34 cellular contexts compared by ENCODE assay signal in genomic region chr4:122249357-122249756, GRCh38.
A peak's percentile ranks its signal among the peaks of the same experiment; 100 is the strongest.
DNase-seq lines count a peak whose midpoint lies in the region; ATAC-seq, FAIRE-seq and TF ChIP-seq lines count a peak whose summit lies in the region.
"Had no signal": no experiment of that assay in that cellular context is flagged by ENCODE, and none has a peak within 500 bp of the region (broad histone marks: within the 10 kb centered on the region; RNA-seq: fewer than 3 reads in every experiment).

No MANE protein-coding gene starts in this region.

- FAIRE-seq in HepG2 (lab: Jason Lieb, UNC) = no peak
- FAIRE-seq: A549, D721Med had no signal

- 47% methylated on average over 1 of the region's 1 CpG for WGBS in HepG2 (ENCODE audit: low lambda C conversion rate)
- WGBS in liver = 34% methylated on average over 1 of the region's 1 CpG
- 33% methylated on average over 1 of the region's 1 CpG for WGBS in right lobe of liver (ENCODE audit: insufficient coverage, low coverage, low lambda C conversion rate, missing lambda C conversion rate)
- 81 to 85% methylated on average over 1 of the region's 1 CpG for WGBS in thyroid gland, 2 donors

- no TSS peak for BruUV-seq in HepG2 (replicated peaks; lab: Mats Ljungman, UMichigan)

- H4K20me1 ChIP-seq in HepG2 (ENCODE audit: insufficient read depth, low read length) = no peaks in the 10 kb centered on the region
- H4K20me1 ChIP-seq: BLaER1 had no signal

- H3K79me2 ChIP-seq in HepG2 (ENCODE audit: insufficient read depth, low read length) = no peaks in the 10 kb centered on the region

- H3K4me3 ChIP-seq in HepG2 (replicated peaks in 1 of 3; ENCODE audit: insufficient read depth in 1 of 3, low read depth in 2 of 3, low read length in 3 of 3) (no peak overlapping the region), liver (ENCODE audit: low read depth in 1 of 3, low read length in 3 of 3) (no peak overlapping the region), right lobe of liver (no peak overlapping the region), thyroid gland (replicated peaks in 1 of 3) (no peak overlapping the region)
- H3K4me3 ChIP-seq: A549; BLaER1; BLaER1 treated with 17β-estradiol and CSF1 and Interleukin-3, amounts not matched to agents 10 nM and 100 nM had no signal

- DNase-seq in left lobe of liver (ENCODE audit: low spot score) (no peak), HepG2 (ENCODE audit: low spot score) (peak; percentile 20), right lobe of liver (no peak), NCI-H128 (lab: John Stamatoyannopoulos, UW; ENCODE audit: unreplicated experiment) (no peak), NCI-H2107 (lab: John Stamatoyannopoulos, UW) (no peak), thyroid gland (no peak)
- DNase-seq: 8988T; ACHN; AML-193; BE2C; C1 segment of cervical spinal cord; Caco-2; Calu3; CD4-positive, alpha-beta memory T cell; CD4-positive, alpha-beta T cell; CD4-positive, CD25-positive, alpha-beta regulatory T cell; CD8-positive, alpha-beta memory T cell; CD8-positive, alpha-beta T cell; COR-L47; DMS 273 treated with DMSO at 0.1 percent for 48 hours; DMS153; DMS53; DMS79; DMS79 treated with DMSO at 0.1 percent for 48 hours; DND-41; EL had no signal

- H3K9ac ChIP-seq in HepG2 (ENCODE audit: insufficient read depth, low read depth, low read length) = no peak overlapping the region
- H3K9ac ChIP-seq in liver (ENCODE audit: low read depth in 1 of 2, low read length in 2 of 2) = no peak overlapping the region
- H3K9ac ChIP-seq: BLaER1; BLaER1 treated with 17β-estradiol and CSF1 and Interleukin-3, amounts not matched to agents 10 nM and 100 nM had no signal

- ATAC-seq in left lobe of liver (peak; percentile 96), HepG2 (no peak), right lobe of liver (peak; percentile 90 to 94 (median 92)), GM21423 (IDR thresholded peaks at IDR 0.05; ENCODE audit: unreplicated experiment) (no peak)
- ATAC-seq: A549; CD8-positive, alpha-beta T cell had no signal

- no peak for TF ChIP-seq RAD21 in HepG2 (CRISPR knock-in tag; IDR thresholded peaks at IDR 0.05)
- TF ChIP-seq RAD21 in liver (IDR thresholded peaks at IDR 0.05) = peak in 1 of 2 donors; percentile 10

- H3K9me3 ChIP-seq in HepG2 (ENCODE audit: low read length) (no peaks in the 10 kb centered on the region), liver (ENCODE audit: control insufficient read depth in 4 of 4, low read length in 3 of 4) (no peaks in the 10 kb centered on the region), right lobe of liver (no peaks in the 10 kb centered on the region), thyroid gland (no peaks in the 10 kb centered on the region)
- H3K9me3 ChIP-seq: A549; BE2C; BLaER1; BLaER1 treated with 17β-estradiol and CSF1 and Interleukin-3, amounts not matched to agents 10 nM and 100 nM; Caco-2 had no signal

- H3K4me1 ChIP-seq in HepG2 (ENCODE audit: insufficient read depth, low read length) (peaks cover 8% of the 10 kb centered on the region), liver (ENCODE audit: control insufficient read depth in 4 of 4, insufficient read depth in 4 of 4, low read length in 3 of 4) (peaks cover 0 to 10% (median 1%) of the 10 kb centered on the region in 4 donors), right lobe of liver (peaks cover 0 to 13% (median 0%) of the 10 kb centered on the region in 4 donors), thyroid gland (no peaks in the 10 kb centered on the region)
- H3K4me1 ChIP-seq: A549; BE2C; BLaER1; BLaER1 treated with 17β-estradiol and CSF1 and Interleukin-3, amounts not matched to agents 10 nM and 100 nM had no signal

- POLR2A ChIA-PET in HepG2 (lab: Yijun Ruan, JAX) = no interaction called here

- no peak overlapping the region for H2AFZ ChIP-seq in HepG2 (ENCODE audit: low read length)

- H3K27ac ChIP-seq in HepG2 (ENCODE audit: extremely low read length, insufficient read depth, low read length) = no peak overlapping the region
- H3K27ac ChIP-seq in liver (ENCODE audit: low read depth in 1 of 2, low read length in 2 of 2) = no peak overlapping the region
- peak overlapping the region in 2 of 3 donors; percentile 24 to 30 for H3K27ac ChIP-seq in right lobe of liver
- no peak overlapping the region for H3K27ac ChIP-seq in thyroid gland
- H3K27ac ChIP-seq: 22Rv1; A549; BLaER1; BLaER1 treated with 17β-estradiol and CSF1 and Interleukin-3, amounts not matched to agents 10 nM and 100 nM; C4-2B had no signal

- CTCF ChIA-PET in HepG2 (lab: Yijun Ruan, JAX; ENCODE audit: low intra/inter-chr PET ratio, low total read pairs) = no interaction called here

- TF ChIP-seq POLR2A in HepG2 (IDR thresholded peaks at IDR 0.05; ENCODE audit: insufficient read depth in 1 of 2, low read depth in 2 of 2, low read length in 2 of 2) (no peak), right lobe of liver (IDR thresholded peaks at IDR 0.05) (no peak), thyroid gland (IDR thresholded peaks at IDR 0.05) (no peak)

- in situ Hi-C loops in HepG2 (cut with HindIII; ENCODE audit: extremely low pct_ligation_motif_present, low pct_unique_long_range_greater_than_20kb) = no loop called here

- no peak for TF ChIP-seq CTCF in HepG2 (CRISPR knock-in tag; IDR thresholded peaks at IDR 0.05)
- no peak for TF ChIP-seq CTCF in liver (IDR thresholded peaks at IDR 0.05; ENCODE audit: low read depth, low read length, missing input control)
- TF ChIP-seq CTCF in right lobe of liver (IDR thresholded peaks at IDR 0.05) = no peak
- TF ChIP-seq CTCF in thyroid gland (IDR thresholded peaks at IDR 0.05) = no peak

- H3K36me3 ChIP-seq in HepG2 (replicated peaks in 1 of 2; ENCODE audit: control insufficient read depth in 1 of 2, insufficient read depth in 2 of 2, low read length in 2 of 2) (peaks cover 0 to 16% of the 10 kb centered on the region in 2 experiments; a peak in 3 of 5 replicates), liver (ENCODE audit: control insufficient read depth in 4 of 4, insufficient read depth in 3 of 4, low read depth in 1 of 4, low read length in 3 of 4) (peaks cover 5 to 40% (median 14%) of the 10 kb centered on the region in 4 donors), right lobe of liver (peaks cover 0 to 34% (median 2%) of the 10 kb centered on the region in 4 donors), thyroid gland (peaks cover 37 to 53% of the 10 kb centered on the region in 2 donors)

- H3K4me2 ChIP-seq in HepG2 (ENCODE audit: low read depth, low read length) = no peak overlapping the region
- H3K4me2 ChIP-seq: A549; BLaER1; BLaER1 treated with 17β-estradiol and CSF1 and Interleukin-3, amounts not matched to agents 10 nM and 100 nM had no signal

- intact Hi-C loops in HepG2 (cut with micrococcal nuclease; ENCODE audit: unreplicated experiment) (no loop called here), right lobe of liver (cut with DNase I) (no loop called here), thyroid gland (cut with DNase I) (no loop called here)

- no peak for TF ChIP-seq EP300 in HepG2 (IDR thresholded peaks at IDR 0.05; ENCODE audit: low read depth in 2 of 2, low read length in 2 of 2)
- TF ChIP-seq EP300 in HepG2 (CRISPR knock-in tag; IDR thresholded peaks at IDR 0.05; ENCODE audit: borderline replicate concordance) = no peak

- H3K27me3 ChIP-seq in HepG2 (ENCODE audit: control insufficient read depth in 1 of 2, insufficient read depth in 2 of 2, low read length in 2 of 2) = no peaks in the 10 kb centered on the region
- H3K27me3 ChIP-seq in liver (ENCODE audit: control insufficient read depth in 4 of 4, insufficient read depth in 4 of 4, low read length in 3 of 4) = no peaks in the 10 kb centered on the region
- H3K27me3 ChIP-seq in right lobe of liver = no peaks in the 10 kb centered on the region
- no peaks in the 10 kb centered on the region for H3K27me3 ChIP-seq in thyroid gland
- H3K27me3 ChIP-seq: BE2C; BLaER1; BLaER1 treated with 17β-estradiol and CSF1 and Interleukin-3, amounts not matched to agents 10 nM and 100 nM had no signal

TF ChIP-seq in HepG2, 621 proteins besides CTCF, POLR2A, EP300 and RAD21:
- TF ChIP-seq GFI1 (CRISPR knock-in tag; IDR thresholded peaks at IDR 0.05; ENCODE audit: borderline replicate concordance) (peak; percentile 71), CENPT (CRISPR knock-in tag; IDR thresholded peaks at IDR 0.05; ENCODE audit: low read depth) (no peak), CCDC6 (CRISPR knock-in tag; IDR thresholded peaks at IDR 0.05) (no peak), RFXANK (CRISPR knock-in tag; IDR thresholded peaks at IDR 0.05) (no peak), ZFP90 (CRISPR knock-in tag; IDR thresholded peaks at IDR 0.05; ENCODE audit: borderline replicate concordance) (no peak)

TF ChIP-seq in liver, 16 proteins besides CTCF, POLR2A, EP300 and RAD21 (continues in another document):
- TF ChIP-seq REST (IDR thresholded peaks at IDR 0.05) (no peak), MAX (IDR thresholded peaks at IDR 0.05) (no peak), ATF3 (IDR thresholded peaks at IDR 0.05) (no peak), RXRA (IDR thresholded peaks at IDR 0.05) (peak in 1 of 2 donors; percentile 15), TAF1 (conservative IDR thresholded peaks at IDR 0.05) (no peak)

Comparison
In these comparisons a context has a peak if more than half of its experiments do, and no peak if none do; other contexts are left out.
1. ATAC-seq: peak in left lobe of liver (single experiment) and right lobe of liver (4 of 4); none in HepG2 (single experiment) and GM21423 (single experiment).
2. H3K27ac ChIP-seq: peak in right lobe of liver (2 of 3); none in HepG2 (single experiment), liver (0 of 2) and thyroid gland (0 of 3).